In the genomic region with DNA sequence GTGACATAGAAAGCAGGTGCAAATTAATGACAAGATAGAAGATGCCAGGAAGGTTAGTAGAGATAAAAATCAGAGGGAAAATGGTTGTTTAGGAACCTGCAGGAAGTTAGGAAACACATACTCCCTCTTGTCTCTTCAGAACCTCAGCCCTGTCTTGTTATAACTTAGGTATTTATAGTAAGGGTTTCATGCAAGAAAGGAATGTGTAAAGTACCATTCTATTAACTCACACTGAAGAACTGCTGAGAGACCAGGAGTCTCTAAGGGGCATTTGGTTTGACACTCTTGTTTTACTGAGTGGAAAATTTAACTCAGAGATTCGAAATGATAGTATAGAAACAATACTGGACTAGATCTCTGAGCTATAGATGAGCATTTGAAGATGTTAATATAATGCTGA, we compare ENCODE assay signal across 1 cellular context.
TF ChIP-seq lines count a peak whose summit lies in the region.

No MANE protein-coding gene starts in this region.

TF ChIP-seq in IMR-90, 13 proteins besides CTCF, POLR2A, EP300 and RAD21:
- TF ChIP-seq MXI1 (IDR thresholded peaks at IDR 0.05; ENCODE audit: borderline replicate concordance, low read depth, low read length) (no peak), NFE2L2 (IDR thresholded peaks at IDR 0.05; ENCODE audit: low read depth, low read length) (no peak), BHLHE40 (IDR thresholded peaks at IDR 0.05; ENCODE audit: low read depth, low read length) (no peak)
